In the genomic region with DNA sequence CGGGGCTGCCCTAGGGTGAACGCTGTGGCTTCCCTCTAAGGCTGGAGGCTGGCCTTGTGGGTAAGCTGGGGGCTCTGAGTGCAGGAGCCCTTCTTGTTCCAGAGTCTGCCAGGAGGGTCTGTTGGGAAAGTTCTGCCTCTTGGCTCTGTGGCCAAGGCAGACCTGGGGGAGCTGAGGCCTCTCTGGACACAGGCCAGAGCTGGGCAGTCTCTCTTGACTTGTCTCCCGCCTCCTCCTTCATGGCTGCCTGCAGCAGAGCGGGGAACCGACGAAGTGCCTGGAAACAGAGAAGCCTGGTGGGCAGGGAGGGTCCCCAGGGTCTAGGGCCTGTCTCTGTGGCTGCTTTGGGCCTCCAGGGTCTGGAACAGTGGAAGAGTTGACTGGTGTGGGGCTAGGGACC, we compare ENCODE assay signal across 18 cellular contexts. TPM values are rescaled to one million over a fixed set of nuclear protein-coding genes. Genes with fewer than 3 reads are reported as not detected.
"Had no signal": no experiment of that assay in that cellular context is flagged by ENCODE, and none has a peak within 500 bp of the region (broad histone marks: within the 10 kb centered on the region; RNA-seq: fewer than 3 reads in every experiment).

No MANE protein-coding gene starts in this region.

- H3K4me3 ChIP-seq: ascending aorta, lung, pancreas, skin epidermis, stomach, tibial nerve had no signal

- ATAC-seq: pancreas had no signal

- DNase-seq: activated CD4-positive, alpha-beta T cell treated with anti-CD3 and anti-CD28 coated beads, Interleukin-2, amount 50 U/mL, for 48 hours; activated CD4-positive, CD25-positive, alpha-beta regulatory T cell treated with anti-CD3 and anti-CD28 coated beads, Interleukin-2, amount 50 U/mL, for 72 hours; activated gamma-delta T cell; activated naive CD8-positive, alpha-beta T cell treated with anti-CD3 and anti-CD28 coated beads for 36 hours; activated T-cell treated with anti-CD3 and anti-CD28 coated beads, Interleukin-2, amount 50 U/mL, for 48 hours; cortex of kidney; effector memory CD4-positive, alpha-beta T cell; left cardiac atrium; naive thymus-derived CD8-positive, alpha-beta T cell; pancreas; stimulated activated CD4-positive, alpha-beta T cell treated with anti-CD3 and anti-CD28 coated beads, Interleukin-4, amount 100 ng/mL, for 4 hours; stomach had no signal

- H3K9me3 ChIP-seq: ascending aorta, pancreas, stomach, tibial nerve had no signal

- H3K9me3 Mint-ChIP-seq: activated naive CD8-positive, alpha-beta T cell treated with anti-CD3 and anti-CD28 coated beads for 36 hours; naive thymus-derived CD8-positive, alpha-beta T cell; T-helper 2 cell treated with Interferon-gamma antibody and Interleukin-4, amounts not matched to agents 5 μg/mL and 100 μg/mL, for 36 hours had no signal

- H3K4me3 Mint-ChIP-seq: activated naive CD8-positive, alpha-beta T cell treated with anti-CD3 and anti-CD28 coated beads for 36 hours; T-helper 2 cell treated with Interferon-gamma antibody and Interleukin-4, amounts not matched to agents 5 μg/mL and 100 μg/mL, for 36 hours had no signal

- H3K36me3 ChIP-seq: ascending aorta, pancreas, stomach, tibial nerve had no signal

- H3K36me3 Mint-ChIP-seq: activated naive CD8-positive, alpha-beta T cell treated with anti-CD3 and anti-CD28 coated beads for 36 hours had no signal

- H3K27ac Mint-ChIP-seq: activated naive CD8-positive, alpha-beta T cell treated with anti-CD3 and anti-CD28 coated beads for 36 hours; naive thymus-derived CD8-positive, alpha-beta T cell; T-helper 2 cell treated with Interferon-gamma antibody and Interleukin-4, amounts not matched to agents 5 μg/mL and 100 μg/mL, for 36 hours had no signal

- H3K4me1 ChIP-seq: ascending aorta, pancreas had no signal

- H3K27ac ChIP-seq: ascending aorta, epithelial cell of prostate, pancreas, skin epidermis, stomach, tibial nerve had no signal

RNA-seq across cellular contexts. Expression of a gene that starts 33.4 kb away (rescaled TPM):
- total RNA-seq: ascending aorta had no signal
